In genomic region chrX:43953218-43953617, GRCh38 we compare ENCODE assay signal across 22 cellular contexts. TPM values are rescaled to one million over a fixed set of nuclear protein-coding genes. Genes with fewer than 3 reads are reported as not detected.
"Had no signal": no experiment of that assay in that cellular context is flagged by ENCODE, and none has a peak within 500 bp of the region (broad histone marks: within the 10 kb centered on the region; RNA-seq: fewer than 3 reads in every experiment).

No MANE protein-coding gene starts in this region.

- H3K4me3 ChIP-seq: colonic mucosa, esophagus muscularis mucosa, left lung, right atrium auricular region, thyroid gland had no signal

- DNase-seq: activated CD4-positive, alpha-beta T cell treated with anti-CD3 and anti-CD28 coated beads, Interleukin-2, amount 10 ng/mL, durations not matched to agents 7 days and 5 days; activated CD8-positive, alpha-beta T cell treated with anti-CD3 and anti-CD28 coated beads, Interleukin-2, amount 10 ng/mL, durations not matched to agents 7 days and 5 days; activated naive CD4-positive, alpha-beta T cell treated with Interleukin-2 at 50 U/mL for 16 hours; activated naive CD8-positive, alpha-beta T cell treated with anti-CD3 and anti-CD28 coated beads, Interleukin-2, amount 10 ng/mL, durations not matched to agents 7 days and 5 days; activated T-cell treated with anti-CD3 and anti-CD28 coated beads, Interleukin-2, amount 50 U/mL, for 24 hours; colonic mucosa; kidney; left lung; stimulated activated CD4-positive, alpha-beta T cell treated with anti-CD3 and anti-CD28 coated beads, Interleukin-2, amount 100 ng/mL, for 24 hours; stimulated activated naive CD4-positive, alpha-beta T cell treated with Interleukin-2 at 50 U/mL for 16 hours; T1000; thyroid gland had no signal

- ATAC-seq: activated CD4-positive, CD25-positive, alpha-beta regulatory T cell treated with anti-CD3 and anti-CD28 coated beads, Interleukin-2, amount 50 U/mL, for 24 hours; activated CD8-positive, alpha-beta T cell treated with anti-CD3 and anti-CD28 coated beads, Interleukin-2, amount 10 ng/mL, durations not matched to agents 7 days and 5 days; left lung had no signal

- FAIRE-seq: endometrium, frontal cortex, kidney had no signal

- H3K27me3 Mint-ChIP-seq: activated CD4-positive, alpha-beta T cell treated with anti-CD3 and anti-CD28 coated beads, Interleukin-2, amount 10 ng/mL, durations not matched to agents 7 days and 5 days had no signal

- H3K9me3 Mint-ChIP-seq: activated CD4-positive, alpha-beta T cell treated with anti-CD3 and anti-CD28 coated beads, Interleukin-2, amount 10 ng/mL, durations not matched to agents 7 days and 5 days; activated naive CD8-positive, alpha-beta T cell treated with anti-CD3 and anti-CD28 coated beads, Interleukin-2, amount 10 ng/mL, durations not matched to agents 7 days and 5 days; activated T-cell treated with anti-CD3 and anti-CD28 coated beads, Interleukin-2, amount 50 U/mL, for 24 hours; activated T-helper 2 cell treated with anti-CD3 and anti-CD28 coated beads, Interferon-gamma antibody, Interleukin-2, Interleukin-4, amounts not matched to agents 10 μg/mL and 5 μg/mL and 100 μg/mL, durations not matched to agents 14 hours and 24 hours and 36 hours; central memory CD8-positive, alpha-beta T cell; neural crest cell had no signal

- H3K27ac Mint-ChIP-seq: activated CD4-positive, alpha-beta T cell treated with anti-CD3 and anti-CD28 coated beads, Interleukin-2, amount 10 ng/mL, durations not matched to agents 7 days and 5 days; activated CD8-positive, alpha-beta T cell treated with anti-CD3 and anti-CD28 coated beads, Interleukin-2, amount 10 ng/mL, durations not matched to agents 7 days and 5 days; activated naive CD8-positive, alpha-beta T cell treated with anti-CD3 and anti-CD28 coated beads, Interleukin-2, amount 10 ng/mL, durations not matched to agents 7 days and 5 days; activated T-cell treated with anti-CD3 and anti-CD28 coated beads, Interleukin-2, amount 50 U/mL, for 24 hours; activated T-helper 2 cell treated with anti-CD3 and anti-CD28 coated beads, Interferon-gamma antibody, Interleukin-2, Interleukin-4, amounts not matched to agents 10 μg/mL and 5 μg/mL and 100 μg/mL, durations not matched to agents 14 hours and 24 hours and 36 hours; progenitor cell of endocrine pancreas had no signal

- H3K4me1 ChIP-seq: colonic mucosa, left lung, right atrium auricular region, thyroid gland had no signal

- H3K36me3 Mint-ChIP-seq: activated naive CD8-positive, alpha-beta T cell treated with anti-CD3 and anti-CD28 coated beads, Interleukin-2, amount 10 ng/mL, durations not matched to agents 7 days and 5 days had no signal

- H3K36me3 ChIP-seq: colonic mucosa, esophagus muscularis mucosa, left lung, right atrium auricular region, thyroid gland had no signal

- H3K4me3 Mint-ChIP-seq: activated CD4-positive, alpha-beta T cell treated with anti-CD3 and anti-CD28 coated beads, Interleukin-2, amount 10 ng/mL, durations not matched to agents 7 days and 5 days; activated CD8-positive, alpha-beta T cell treated with anti-CD3 and anti-CD28 coated beads, Interleukin-2, amount 10 ng/mL, durations not matched to agents 7 days and 5 days; activated naive CD8-positive, alpha-beta T cell treated with anti-CD3 and anti-CD28 coated beads, Interleukin-2, amount 10 ng/mL, durations not matched to agents 7 days and 5 days; activated T-cell treated with anti-CD3 and anti-CD28 coated beads, Interleukin-2, amount 50 U/mL, for 24 hours; central memory CD8-positive, alpha-beta T cell; neural crest cell had no signal

- H3K27ac ChIP-seq: colonic mucosa, esophagus muscularis mucosa, left lung, right atrium auricular region, thyroid gland had no signal

- H3K27me3 ChIP-seq: colonic mucosa, right atrium auricular region, thyroid gland had no signal

- H3K9me3 ChIP-seq: colonic mucosa, esophagus muscularis mucosa, left lung, right atrium auricular region, thyroid gland had no signal

RNA-seq across cellular contexts. Expression of gene NDP, which starts 20.0 kb away (rescaled TPM):
- total RNA-seq: activated CD4-positive, alpha-beta T cell treated with anti-CD3 and anti-CD28 coated beads, Interleukin-2, amount 10 ng/mL, durations not matched to agents 7 days and 5 days; activated CD8-positive, alpha-beta T cell treated with anti-CD3 and anti-CD28 coated beads, Interleukin-2, amount 10 ng/mL, durations not matched to agents 7 days and 5 days; activated naive CD8-positive, alpha-beta T cell treated with anti-CD3 and anti-CD28 coated beads, Interleukin-2, amount 10 ng/mL, durations not matched to agents 7 days and 5 days; activated T-helper 2 cell treated with anti-CD3 and anti-CD28 coated beads, Interferon-gamma antibody, Interleukin-2, Interleukin-4, amounts not matched to agents 10 μg/mL and 5 μg/mL and 100 μg/mL, durations not matched to agents 14 hours and 24 hours and 36 hours; kidney; left lung; progenitor cell of endocrine pancreas; subcutaneous adipose tissue had no signal
